Comparison of ENCODE assay signal across 1 cellular context in genomic region chr1:163321311-163322305, GRCh38.
TF ChIP-seq lines count a peak whose summit lies in the region.

TSS of gene NUF2 (plus strand) at chr1:163321954. CDS start at chr1:163326052, 4,098 bp downstream.

TF ChIP-seq in HEK293, 187 proteins besides CTCF, POLR2A, EP300 and RAD21 (continued from another document and continues in another):
- TF ChIP-seq ZSCAN5A (tag by site-specific recombination; IDR thresholded peaks at IDR 0.05): peak; percentile 100
- peak; percentile 92 for TF ChIP-seq ZNF843 (tag by site-specific recombination; IDR thresholded peaks at IDR 0.05)
- TF ChIP-seq ZNF214 (tag by site-specific recombination; IDR thresholded peaks at IDR 0.05; ENCODE audit: borderline replicate concordance): no peak
- TF ChIP-seq ZNF791 (tag by site-specific recombination; IDR thresholded peaks at IDR 0.05): no peak
- TF ChIP-seq ZBTB6 (tag by site-specific recombination; IDR thresholded peaks at IDR 0.05): peak; percentile 80
- peak; percentile 95 for TF ChIP-seq ZNF394 (tag by site-specific recombination; IDR thresholded peaks at IDR 0.05; ENCODE audit: borderline replicate concordance)
- no peak for TF ChIP-seq ZNF529 (tag by site-specific recombination; IDR thresholded peaks at IDR 0.05; ENCODE audit: insufficient replicate concordance)
- peak; percentile 94 for TF ChIP-seq ZNF610 (tag by site-specific recombination; IDR thresholded peaks at IDR 0.05; ENCODE audit: borderline replicate concordance)
- TF ChIP-seq ZNF596 (tag by site-specific recombination; IDR thresholded peaks at IDR 0.05): peak; percentile 37; the same call in 1 of the 2 replicates
- TF ChIP-seq ZNF776 (tag by site-specific recombination; IDR thresholded peaks at IDR 0.05; ENCODE audit: borderline replicate concordance): no peak
- peak; percentile 75 for TF ChIP-seq ZIC2 (tag by site-specific recombination; IDR thresholded peaks at IDR 0.05)
- peak; percentile 90 for TF ChIP-seq ZNF302 (tag by site-specific recombination; IDR thresholded peaks at IDR 0.05; ENCODE audit: low read depth)
- no peak for TF ChIP-seq ZNF354C (tag by site-specific recombination; IDR thresholded peaks at IDR 0.05; ENCODE audit: borderline replicate concordance, low read depth)
- TF ChIP-seq ZNF664 (tag by site-specific recombination; IDR thresholded peaks at IDR 0.05): peak; percentile 97
- TF ChIP-seq ZBTB10 (tag by site-specific recombination; IDR thresholded peaks at IDR 0.05): peak; percentile 97
- TF ChIP-seq ZNF138 (tag by site-specific recombination; IDR thresholded peaks at IDR 0.05; ENCODE audit: borderline replicate concordance): no peak
- no peak for TF ChIP-seq ZNF830 (tag by site-specific recombination; IDR thresholded peaks at IDR 0.05; ENCODE audit: low read depth)
- TF ChIP-seq HOXA7 (CRISPR knock-in tag; IDR thresholded peaks at IDR 0.05; ENCODE audit: borderline replicate concordance): no peak
- TF ChIP-seq ZNF660 (tag by site-specific recombination; IDR thresholded peaks at IDR 0.05): peak; percentile 100
- TF ChIP-seq ZBTB7A (tag by site-specific recombination; IDR thresholded peaks at IDR 0.05; ENCODE audit: low read depth): peak; percentile 97
- TF ChIP-seq ZNF24 (tag by site-specific recombination; IDR thresholded peaks at IDR 0.05): peak; percentile 99
- peak; percentile 100 for TF ChIP-seq ZNF391 (tag by site-specific recombination; IDR thresholded peaks at IDR 0.05; ENCODE audit: borderline replicate concordance, low read depth)
- TF ChIP-seq RBAK (tag by site-specific recombination; IDR thresholded peaks at IDR 0.05): peak; percentile 42; the same call in 1 of the 2 replicates
- TF ChIP-seq AEBP2 (tag by site-specific recombination; IDR thresholded peaks at IDR 0.05; ENCODE audit: borderline replicate concordance): peak; percentile 46; the same call in 1 of the 2 replicates
- peak; percentile 100 for TF ChIP-seq ZNF580 (tag by site-specific recombination; IDR thresholded peaks at IDR 0.05)
- no peak for TF ChIP-seq ZNF274 (IDR thresholded peaks at IDR 0.05; ENCODE audit: low read length)
- no peak for TF ChIP-seq ZNF274 (tag by site-specific recombination; IDR thresholded peaks at IDR 0.05; ENCODE audit: borderline replicate concordance)
- peak; percentile 66 for TF ChIP-seq ZNF398 (tag by site-specific recombination; IDR thresholded peaks at IDR 0.05)
- no peak for TF ChIP-seq PRDM6 (tag by site-specific recombination; IDR thresholded peaks at IDR 0.05)
- no peak for TF ChIP-seq BCL11B (tag by site-specific recombination; IDR thresholded peaks at IDR 0.05; ENCODE audit: low read depth)
- no peak for TF ChIP-seq ZNF544 (tag by site-specific recombination; IDR thresholded peaks at IDR 0.05)
- peak; percentile 96 for TF ChIP-seq KLF9 (tag by site-specific recombination; IDR thresholded peaks at IDR 0.05; ENCODE audit: low read depth)
- TF ChIP-seq ZNF654 (tag by site-specific recombination; IDR thresholded peaks at IDR 0.05; ENCODE audit: low read depth): no peak
- peak; percentile 92; the same call in 1 of the 2 replicates for TF ChIP-seq ZNF558 (tag by site-specific recombination; IDR thresholded peaks at IDR 0.05)
- peak; percentile 62; the same call in 1 of the 2 replicates for TF ChIP-seq ZNF155 (tag by site-specific recombination; IDR thresholded peaks at IDR 0.05)
- peak; percentile 95 for TF ChIP-seq ZNF335 (tag by site-specific recombination; conservative IDR thresholded peaks at IDR 0.05)
- peak; percentile 41; the same call in 1 of the 2 replicates for TF ChIP-seq ZSCAN16 (tag by site-specific recombination; IDR thresholded peaks at IDR 0.05)
- peak; percentile 99 for TF ChIP-seq ZNF324 (tag by site-specific recombination; IDR thresholded peaks at IDR 0.05)
- TF ChIP-seq ZNF692 (tag by site-specific recombination; IDR thresholded peaks at IDR 0.05): peak; percentile 97
- TF ChIP-seq ZNF292 (tag by site-specific recombination; IDR thresholded peaks at IDR 0.05; ENCODE audit: borderline replicate concordance, low read depth): no peak
- TF ChIP-seq OVOL3 (tag by site-specific recombination; IDR thresholded peaks at IDR 0.05): peak; percentile 96
- TF ChIP-seq ZNF133 (tag by site-specific recombination; IDR thresholded peaks at IDR 0.05): no peak
- no peak for TF ChIP-seq ZNF175 (tag by site-specific recombination; IDR thresholded peaks at IDR 0.05)
- peak; percentile 95 for TF ChIP-seq YY1 (tag by site-specific recombination; IDR thresholded peaks at IDR 0.05)
- no peak; the same call in 1 of the 2 replicates for TF ChIP-seq ZNF548 (tag by site-specific recombination; IDR thresholded peaks at IDR 0.05)
- TF ChIP-seq SALL2 (tag by site-specific recombination; IDR thresholded peaks at IDR 0.05; ENCODE audit: borderline replicate concordance): peak; percentile 96
- peak; percentile 100 for TF ChIP-seq KLF16 (tag by site-specific recombination; IDR thresholded peaks at IDR 0.05)
- peak; percentile 98 for TF ChIP-seq ZSCAN23 (tag by site-specific recombination; IDR thresholded peaks at IDR 0.05)
- peak; percentile 77 for TF ChIP-seq ZNF416 (tag by site-specific recombination; IDR thresholded peaks at IDR 0.05)
- TF ChIP-seq BCL6B (tag by site-specific recombination; IDR thresholded peaks at IDR 0.05): no peak
- TF ChIP-seq ZNF223 (tag by site-specific recombination; IDR thresholded peaks at IDR 0.05): no peak
- TF ChIP-seq ZSCAN30 (tag by site-specific recombination; IDR thresholded peaks at IDR 0.05): peak; percentile 100
- TF ChIP-seq ZNF792 (tag by site-specific recombination; IDR thresholded peaks at IDR 0.05): peak; percentile 78; the same call in 1 of the 2 replicates
